23 cellular contexts compared by ENCODE assay signal in genomic region chr20:32315399-32315798, GRCh38. TPM values are rescaled to one million over a fixed set of nuclear protein-coding genes. Genes with fewer than 3 reads are reported as not detected.
DNase-seq lines count a peak whose midpoint lies in the region; ATAC-seq and TF ChIP-seq lines count a peak whose summit lies in the region.
"Had no signal": no experiment of that assay in that cellular context is flagged by ENCODE, and none has a peak within 500 bp of the region (broad histone marks: within the 10 kb centered on the region; RNA-seq: fewer than 3 reads in every experiment).

No MANE protein-coding gene starts in this region.

- no peaks in the 10 kb centered on the region for H3K4me1 ChIP-seq in uterus
- H3K4me1 ChIP-seq: HAP-1 had no signal

- intact Hi-C loops in uterus (cut with DNase I; ENCODE audit: low total_unique reads) = no loop called here

- DNase-seq in activated T-cell treated with anti-CD3 and anti-CD28 coated beads, Interleukin-2, amount 50 U/mL, for 24 hours = no peak
- no peak for DNase-seq in activated T-cell treated with anti-CD3 and anti-CD28 coated beads, Interleukin-2, amount 50 U/mL, for 48 hours
- no peak for DNase-seq in stimulated activated naive CD8-positive, alpha-beta T cell treated with anti-CD3 and anti-CD28 coated beads, Interleukin-15, Interleukin-2, amounts not matched to agents 100 U/mL and 50 U/mL, for 24 hours
- DNase-seq in T-helper 9 cell (no peak), SKM-1 treated with dmso at 0.1 percent for 144 hours (lab: John Stamatoyannopoulos, UW; ENCODE audit: unreplicated experiment) (no peak), uterus (no peak)
- DNase-seq: Calu3; CD8-positive, alpha-beta memory T cell; DMS153; KBM-7; MM.1S; NCI-H1048; NCI-H1417 treated with DMSO at 0.1 percent for 48 hours; NCI-H187; NCI-H446; NCI-H748 treated with DMSO at 0.1 percent for 48 hours; PC-9; RPMI8226 had no signal

- no peak for TF ChIP-seq POLR2A in uterus (IDR thresholded peaks at IDR 0.05)

- no peaks in the 10 kb centered on the region for H3K27me3 Mint-ChIP-seq in activated T-cell treated with anti-CD3 and anti-CD28 coated beads, Interleukin-2, amount 50 U/mL, for 24 hours
- H3K27me3 Mint-ChIP-seq in stimulated activated naive CD8-positive, alpha-beta T cell treated with anti-CD3 and anti-CD28 coated beads, Interleukin-15, Interleukin-2, amounts not matched to agents 100 ng/mL and 50 ng/mL, for 24 hours = no peaks in the 10 kb centered on the region
- H3K27me3 Mint-ChIP-seq in nephron (ENCODE audit: low read depth) = no peaks in the 10 kb centered on the region
- H3K27me3 Mint-ChIP-seq: CD8-positive, alpha-beta memory T cell had no signal

- no peaks in the 10 kb centered on the region for H3K9me3 ChIP-seq in uterus
- H3K9me3 ChIP-seq: HAP-1 had no signal

- no peaks in the 10 kb centered on the region for H3K9me3 Mint-ChIP-seq in activated T-cell treated with anti-CD3 and anti-CD28 coated beads, Interleukin-2, amount 50 U/mL, for 24 hours
- no peaks in the 10 kb centered on the region for H3K9me3 Mint-ChIP-seq in stimulated activated naive CD8-positive, alpha-beta T cell treated with anti-CD3 and anti-CD28 coated beads, Interleukin-15, Interleukin-2, amounts not matched to agents 100 ng/mL and 50 ng/mL, for 24 hours
- no peaks in the 10 kb centered on the region for H3K9me3 Mint-ChIP-seq in nephron
- H3K9me3 Mint-ChIP-seq: CD8-positive, alpha-beta memory T cell; GM23338 had no signal

- TF ChIP-seq CTCF in nephron (IDR thresholded peaks at IDR 0.05; ENCODE audit: unreplicated experiment in 3 of 3) = no peak
- no peak for TF ChIP-seq CTCF in uterus (IDR thresholded peaks at IDR 0.05)

- peaks cover 27% of the 10 kb centered on the region for H3K4me1 Mint-ChIP-seq in activated T-cell treated with anti-CD3 and anti-CD28 coated beads, Interleukin-2, amount 50 U/mL, for 24 hours (ENCODE audit: low read depth)
- peaks cover 25% of the 10 kb centered on the region for H3K4me1 Mint-ChIP-seq in stimulated activated naive CD8-positive, alpha-beta T cell treated with anti-CD3 and anti-CD28 coated beads, Interleukin-15, Interleukin-2, amounts not matched to agents 100 ng/mL and 50 ng/mL, for 24 hours (ENCODE audit: low read depth)
- peaks cover 17% of the 10 kb centered on the region for H3K4me1 Mint-ChIP-seq in nephron
- H3K4me1 Mint-ChIP-seq: GM23338 had no signal

- H3K27ac Mint-ChIP-seq in activated T-cell treated with anti-CD3 and anti-CD28 coated beads, Interleukin-2, amount 50 U/mL, for 24 hours = peak overlapping the region; percentile 88
- peak overlapping the region; percentile 70 for H3K27ac Mint-ChIP-seq in stimulated activated naive CD8-positive, alpha-beta T cell treated with anti-CD3 and anti-CD28 coated beads, Interleukin-15, Interleukin-2, amounts not matched to agents 100 ng/mL and 50 ng/mL, for 24 hours
- peak overlapping the region; percentile 76 to 86 (median 81) for H3K27ac Mint-ChIP-seq in nephron

- no peaks in the 10 kb centered on the region for H3K27me3 ChIP-seq in uterus

- no peaks in the 10 kb centered on the region for H3K36me3 ChIP-seq in uterus

- H3K4me3 ChIP-seq in uterus = no peak overlapping the region
- H3K4me3 ChIP-seq: GM23338, HAP-1, PC-9 had no signal

- H3K27ac ChIP-seq in uterus = no peak overlapping the region
- H3K27ac ChIP-seq: C4-2B, PC-9 had no signal

- H3K36me3 Mint-ChIP-seq in activated T-cell treated with anti-CD3 and anti-CD28 coated beads, Interleukin-2, amount 50 U/mL, for 24 hours (ENCODE audit: low read depth) = peaks cover 88% of the 10 kb centered on the region
- H3K36me3 Mint-ChIP-seq in stimulated activated naive CD8-positive, alpha-beta T cell treated with anti-CD3 and anti-CD28 coated beads, Interleukin-15, Interleukin-2, amounts not matched to agents 100 ng/mL and 50 ng/mL, for 24 hours (ENCODE audit: low read depth) = peaks cover 80% of the 10 kb centered on the region
- peaks cover 56% of the 10 kb centered on the region for H3K36me3 Mint-ChIP-seq in nephron (ENCODE audit: low read depth)

- no peak overlapping the region for H3K4me3 Mint-ChIP-seq in activated T-cell treated with anti-CD3 and anti-CD28 coated beads, Interleukin-2, amount 50 U/mL, for 24 hours
- H3K4me3 Mint-ChIP-seq in stimulated activated naive CD8-positive, alpha-beta T cell treated with anti-CD3 and anti-CD28 coated beads, Interleukin-15, Interleukin-2, amounts not matched to agents 100 ng/mL and 50 ng/mL, for 24 hours = no peak overlapping the region
- H3K4me3 Mint-ChIP-seq in nephron = no peak overlapping the region
- H3K4me3 Mint-ChIP-seq: CD8-positive, alpha-beta memory T cell; GM23338 had no signal

- ATAC-seq in stimulated activated naive CD8-positive, alpha-beta T cell treated with anti-CD3 and anti-CD28 coated beads, Interleukin-15, Interleukin-2, amounts not matched to agents 100 U/mL and 50 U/mL, for 24 hours = no peak
- ATAC-seq: GM23338 had no signal

RNA-seq across cellular contexts. Expression of gene KIF3B, which starts 37.9 kb away (rescaled TPM):
- total RNA-seq in uterus = 10 to 100 TPM in 2 of 4 donors, 1 to 10 TPM in 2; 3.2 to 34.2 (median 16.7) TPM

RNA-seq across cellular contexts. Expression of gene ASXL1, which starts 42.7 kb away (rescaled TPM):
- 100 to 1,000 TPM in 2 of 4 donors, 10 to 100 TPM in 2; 69.1 to 116 (median 102) TPM for total RNA-seq in uterus
